In genomic region chr2:2572393-2573204, GRCh38 we compare ENCODE assay signal across 3 cellular contexts.
TF ChIP-seq lines count a peak whose summit lies in the region.

No MANE protein-coding gene starts in this region.

TF ChIP-seq in HepG2, 621 proteins besides CTCF, POLR2A, EP300 and RAD21 (continues in another document):
- no peak for TF ChIP-seq PRDM10 (CRISPR knock-in tag; IDR thresholded peaks at IDR 0.05; ENCODE audit: low read depth)
- no peak for TF ChIP-seq SRF (IDR thresholded peaks at IDR 0.05; ENCODE audit: low read depth, low read length)
- TF ChIP-seq HOMEZ (CRISPR knock-in tag; IDR thresholded peaks at IDR 0.05; ENCODE audit: low read depth) = no peak
- TF ChIP-seq NKX3-1 (CRISPR knock-in tag; IDR thresholded peaks at IDR 0.05) = no peak
- no peak for TF ChIP-seq ZNF414 (CRISPR knock-in tag; IDR thresholded peaks at IDR 0.05)
- no peak for TF ChIP-seq GPBP1L1 (CRISPR knock-in tag; IDR thresholded peaks at IDR 0.05)
- TF ChIP-seq ZNF562 (CRISPR knock-in tag; IDR thresholded peaks at IDR 0.05; ENCODE audit: borderline replicate concordance) = no peak
- no peak for TF ChIP-seq KAT8 (CRISPR knock-in tag; IDR thresholded peaks at IDR 0.05)
- TF ChIP-seq CENPT (CRISPR knock-in tag; IDR thresholded peaks at IDR 0.05; ENCODE audit: low read depth) = peak; percentile 6; the same call in 1 of the 2 replicates
- TF ChIP-seq BORCS8-MEF2B (CRISPR knock-in tag; IDR thresholded peaks at IDR 0.05) = no peak
- TF ChIP-seq ZNF335 (CRISPR knock-in tag; IDR thresholded peaks at IDR 0.05) = no peak
- TF ChIP-seq CHCHD3 (CRISPR knock-in tag; IDR thresholded peaks at IDR 0.05) = no peak

TF ChIP-seq in H1, 55 proteins besides CTCF, POLR2A, EP300 and RAD21 (continued from another document):
- TF ChIP-seq CBX8 (IDR thresholded peaks at IDR 0.05; ENCODE audit: borderline replicate concordance, low read depth, low read length) (no peak), RNF2 (IDR thresholded peaks at IDR 0.05; ENCODE audit: borderline replicate concordance, low read depth, low read length, missing control alignments, poor library complexity, severe bottlenecking) (no peak), CEBPB (IDR thresholded peaks at IDR 0.05; ENCODE audit: low read depth, low read length) (no peak), TEAD4 (IDR thresholded peaks at IDR 0.05; ENCODE audit: low read depth, low read length) (no peak), SP4 (IDR thresholded peaks at IDR 0.05; ENCODE audit: low read length) (no peak), SIRT6 (IDR thresholded peaks at IDR 0.05; ENCODE audit: low read length) (no peak), MAFK (IDR thresholded peaks at IDR 0.05; ENCODE audit: low read depth, low read length) (no peak), GTF2F1 (IDR thresholded peaks at IDR 0.05; ENCODE audit: borderline replicate concordance, low read depth, low read length) (no peak), ZNF274 (IDR thresholded peaks at IDR 0.05; ENCODE audit: borderline replicate concordance, extremely low read depth, low read length) (no peak), CHD2 (IDR thresholded peaks at IDR 0.05; ENCODE audit: low read length) (no peak), SUZ12 (IDR thresholded peaks at IDR 0.05; ENCODE audit: low read length) (no peak), ATF2 (IDR thresholded peaks at IDR 0.05; ENCODE audit: low read length) (no peak), ATF3 (IDR thresholded peaks at IDR 0.05; ENCODE audit: insufficient read depth, low read depth, low read length) (no peak), EGR1 (IDR thresholded peaks at IDR 0.05; ENCODE audit: borderline replicate concordance, low read depth, low read length) (no peak), CBX5 (IDR thresholded peaks at IDR 0.05; ENCODE audit: low read depth, low read length) (no peak), YY1 (IDR thresholded peaks at IDR 0.05; ENCODE audit: low read depth, low read length) (no peak), RBBP5 (IDR thresholded peaks at IDR 0.05; ENCODE audit: borderline replicate concordance, low read depth, low read length) (no peak), BCL11A (IDR thresholded peaks at IDR 0.05; ENCODE audit: low read depth in 2 of 2, low read length in 2 of 2) (no peak), GABPA (IDR thresholded peaks at IDR 0.05; ENCODE audit: borderline replicate concordance, insufficient read depth, low read length) (no peak)

TF ChIP-seq in HEK293T, 16 proteins besides CTCF, POLR2A, EP300 and RAD21 (continued from another document):
- TF ChIP-seq FOXM1 (IDR thresholded peaks at IDR 0.05; ENCODE audit: borderline replicate concordance) = no peak
- TF ChIP-seq HDGF (IDR thresholded peaks at IDR 0.05; ENCODE audit: borderline replicate concordance) = no peak
- TF ChIP-seq FOXA1 (IDR thresholded peaks at IDR 0.05) = no peak
- no peak for TF ChIP-seq NFRKB (IDR thresholded peaks at IDR 0.05)
- TF ChIP-seq ZNF384 (IDR thresholded peaks at IDR 0.05) = no peak
- no peak for TF ChIP-seq BHLHE40 (IDR thresholded peaks at IDR 0.05; ENCODE audit: borderline replicate concordance)
TF ChIP-seq in HEK293T: peak in this region for 0.
